8 cellular contexts compared by ENCODE assay signal in the genomic region with DNA sequence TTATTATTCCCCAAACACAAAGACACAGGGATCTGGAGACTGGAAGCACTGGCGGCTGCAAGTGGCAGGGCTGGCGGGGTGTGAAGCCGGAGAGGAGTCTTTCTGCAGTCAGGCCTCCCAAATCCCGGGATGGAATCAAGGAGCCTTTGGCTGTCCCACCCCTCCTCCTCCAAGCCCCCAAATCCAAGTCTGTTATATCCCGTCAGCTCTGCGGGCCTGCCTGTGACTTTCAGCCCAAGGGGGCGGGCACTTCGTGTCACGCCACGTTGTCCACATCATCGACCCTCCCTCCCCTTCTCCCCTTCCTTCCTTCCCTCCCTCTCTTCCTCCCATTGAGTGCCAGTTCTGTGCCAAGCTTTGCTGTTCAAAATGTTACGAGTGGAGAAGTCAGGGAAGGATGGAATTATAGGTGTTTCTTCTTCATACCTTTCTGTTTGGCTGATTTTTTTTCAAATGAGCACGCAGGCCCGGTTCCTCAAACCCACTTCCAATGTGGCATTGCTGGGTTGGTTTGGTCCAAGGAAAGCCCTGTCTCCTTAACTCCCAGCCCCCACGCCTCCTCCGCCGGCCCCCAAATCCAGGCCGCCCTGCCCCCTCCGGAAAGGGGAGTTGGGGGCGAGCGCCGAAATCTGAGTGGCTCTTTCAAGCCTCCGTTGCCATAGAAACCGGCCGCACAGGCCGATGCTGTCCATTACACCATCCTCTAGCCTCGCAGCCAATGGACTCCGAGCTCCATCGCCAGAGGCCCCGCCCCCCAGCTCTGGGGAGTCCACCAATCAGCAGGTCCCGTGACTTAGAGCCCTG. TPM values are rescaled to one million over a fixed set of nuclear protein-coding genes. Genes with fewer than 3 reads are reported as not detected.
DNase-seq lines count a peak whose midpoint lies in the region; ATAC-seq and TF ChIP-seq lines count a peak whose summit lies in the region.

No MANE protein-coding gene starts in this region.

- H3K4me2 ChIP-seq in OCI-LY7 (ENCODE audit: low read length) = peak overlapping the region; percentile 81

- H3K79me2 ChIP-seq in OCI-LY7 (ENCODE audit: insufficient read depth, low read depth, low read length) = no peaks in the 10 kb centered on the region

- H3K9me3 Mint-ChIP-seq in CD4-positive, alpha-beta T cell = no peaks in the 10 kb centered on the region
- H3K9me3 Mint-ChIP-seq in natural killer cell = no peaks in the 10 kb centered on the region

- H3K36me3 Mint-ChIP-seq in CD4-positive, alpha-beta T cell (ENCODE audit: low read depth) = no peaks in the 10 kb centered on the region
- no peaks in the 10 kb centered on the region for H3K36me3 Mint-ChIP-seq in natural killer cell

- H3K9me3 ChIP-seq in CD4-positive, alpha-beta T cell (ENCODE audit: control insufficient read depth, low read length) = no peaks in the 10 kb centered on the region
- no peaks in the 10 kb centered on the region for H3K9me3 ChIP-seq in OCI-LY7 (ENCODE audit: low read length)

- H3K4me3 ChIP-seq in OCI-LY7 (ENCODE audit: low read depth, low read length, poor library complexity, severe bottlenecking) (peak overlapping the region; percentile 66), fibroblast of the aortic adventitia (ENCODE audit: low read depth, low read length) (peak overlapping the region; percentile 58)

- H3K4me1 ChIP-seq in OCI-LY7 (ENCODE audit: insufficient read depth, low read length, poor library complexity, severe bottlenecking) = peaks cover 17% of the 10 kb centered on the region

- H3K27ac Mint-ChIP-seq in CD4-positive, alpha-beta T cell = no peak overlapping the region
- peak overlapping the region; percentile 16 to 90 for H3K27ac Mint-ChIP-seq in natural killer cell

- no peak overlapping the region for H3K27ac ChIP-seq in CD4-positive, alpha-beta T cell (ENCODE audit: low read depth, low read length)
- no peak overlapping the region for H3K27ac ChIP-seq in OCI-LY7 (ENCODE audit: low read depth, low read length, poor library complexity, severe bottlenecking)

- CTCF ChIA-PET in CD4-positive, alpha-beta T cell (lab: Charles Lee) = no interaction called here
- CTCF ChIA-PET in OCI-LY7 (lab: Charles Lee; ENCODE audit: unreplicated experiment) = interaction anchor here (0.6 to 1.9 kb wide), 5 partner anchors 11 to 52 kb away, joined by 3 to 8 read pairs (median 4); partner anchors contain the start of genes DEFB132 and SOX12

- peaks cover 14% of the 10 kb centered on the region for H3K4me1 Mint-ChIP-seq in CD4-positive, alpha-beta T cell (ENCODE audit: low read depth)
- peaks cover 16 to 20% of the 10 kb centered on the region in 2 donors for H3K4me1 Mint-ChIP-seq in natural killer cell

- intact Hi-C loops in CD4-positive, alpha-beta T cell (cut with DNase I, micrococcal nuclease) = no loop called here
- intact Hi-C loops in OCI-LY7 (cut with micrococcal nuclease; ENCODE audit: unreplicated experiment) (loop anchor here (1.0 kb wide), 1 partner anchor 14 kb away; no protein-coding TSS in a partner anchor), natural killer cell (cut with micrococcal nuclease) (loop anchor here (2.0 kb wide), 1 partner anchor 15 kb away; the partner anchor contains the start of gene SOX12)

- no peaks in the 10 kb centered on the region for H3K36me3 ChIP-seq in OCI-LY7 (ENCODE audit: insufficient read depth, low read length)

- peak overlapping the region; percentile 77 for H3K4me3 Mint-ChIP-seq in CD4-positive, alpha-beta T cell
- peak overlapping the region; percentile 87 for H3K4me3 Mint-ChIP-seq in natural killer cell

- peak; percentile 99 for ATAC-seq in CD4-positive, alpha-beta T cell (ENCODE audit: poor library complexity)
- ATAC-seq in GM19463 (IDR thresholded peaks at IDR 0.05; ENCODE audit: unreplicated experiment) (peak; percentile 99), HG03571 (IDR thresholded peaks at IDR 0.05; ENCODE audit: unreplicated experiment) (peak; percentile 97), natural killer cell (peak; percentile 97 to 100 (median 100))

- H4K20me1 ChIP-seq in OCI-LY7 (ENCODE audit: insufficient read depth, low read length) = no peaks in the 10 kb centered on the region

- peak overlapping the region; percentile 98 for H2AFZ ChIP-seq in OCI-LY7 (ENCODE audit: low read length)

- H3K9me2 ChIP-seq in OCI-LY7 (ENCODE audit: insufficient read depth, low read length) = no peaks in the 10 kb centered on the region

- no peaks in the 10 kb centered on the region for H3K27me3 ChIP-seq in CD4-positive, alpha-beta T cell (ENCODE audit: control insufficient read depth, insufficient read depth, low read length)

- POLR2A ChIA-PET in CD4-positive, alpha-beta T cell (lab: Charles Lee) = interaction anchor here (3.3 kb wide), 1 partner anchor 12 kb away, joined by 18 read pairs; the partner anchor contains the start of gene ZCCHC3
- POLR2A ChIA-PET in OCI-LY7 (lab: Charles Lee) = interaction anchor here (0.6 to 1.7 kb wide), 7 partner anchors 9 to 340 kb away, joined by 3 to 12 read pairs (median 4); partner anchors contain the start of gene SOX12

- DNase-seq in CD4-positive, alpha-beta T cell = peak; percentile 49 to 79 (median 58)
- peak; percentile 98 for DNase-seq in OCI-LY7 (ENCODE audit: low spot score)
- DNase-seq in activated effector memory CD4-positive, alpha-beta T cell treated with Interleukin-2 at 50 U/mL for 16 hours = peak; percentile 32
- DNase-seq in fibroblast of the aortic adventitia (ENCODE audit: low read depth) = peak; percentile 99
- DNase-seq in natural killer cell = peak; percentile 75
- peak; percentile 71 for DNase-seq in stimulated activated naive CD4-positive, alpha-beta T cell treated with Interleukin-2 at 50 U/mL for 16 hours (lab: John Stamatoyannopoulos, UW)

- H3K27me3 Mint-ChIP-seq in CD4-positive, alpha-beta T cell = no peaks in the 10 kb centered on the region
- H3K27me3 Mint-ChIP-seq in natural killer cell (ENCODE audit: low read depth in 2 of 2) = peaks cover 0 to 2% of the 10 kb centered on the region in 2 donors

- BruUV-seq in OCI-LY7 (replicated peaks; lab: Mats Ljungman, UMichigan) = no TSS peak

- TF ChIP-seq CTCF in CD4-positive, alpha-beta T cell (IDR thresholded peaks at IDR 0.05) = no peak
- TF ChIP-seq CTCF in OCI-LY7 (conservative IDR thresholded peaks at IDR 0.05; ENCODE audit: low read length) (no peak), fibroblast of the aortic adventitia (IDR thresholded peaks at IDR 0.05; ENCODE audit: insufficient read depth, low read length) (no peak), natural killer cell (IDR thresholded peaks at IDR 0.05) (no peak)

RNA-seq across cellular contexts. Expression of gene ZCCHC3, which starts 12.7 kb away (rescaled TPM):
- 10 to 100 TPM; 19.3 to 19.5 TPM for total RNA-seq in CD4-positive, alpha-beta T cell
- 39.8 and 45.3 TPM in 2 replicates for total RNA-seq in OCI-LY7 (2014; rRNA removed; shearing (Covaris generic))
- total RNA-seq in OCI-LY7 (2022) (34.8 and 35.6 TPM in 2 replicates), fibroblast of the aortic adventitia (ENCODE audit: low replicate concordance) (11.6 and 16.2 TPM in 2 replicates), natural killer cell (10 to 100 TPM; 19.2 to 24.0 (median 20.6) TPM)

RNA-seq across cellular contexts. Expression of gene SOX12, which starts 15.3 kb away (rescaled TPM):
- total RNA-seq in CD4-positive, alpha-beta T cell = 10 to 100 TPM; 11.6 to 11.9 TPM
- total RNA-seq in OCI-LY7 (2014; rRNA removed; shearing (Covaris generic)) = 12.9 and 16.4 TPM in 2 replicates
- 43.8 and 46.6 TPM in 2 replicates for total RNA-seq in OCI-LY7 (2022)
- 7.7 and 15.9 TPM in 2 replicates for total RNA-seq in fibroblast of the aortic adventitia (ENCODE audit: low replicate concordance)
- 1 to 10 TPM; 2.3 to 4.6 (median 2.9) TPM for total RNA-seq in natural killer cell

RNA-seq across cellular contexts. Expression of gene C20orf96, which starts 19.5 kb away (rescaled TPM):
- 1 to 10 TPM; 2.4 to 3.3 TPM for total RNA-seq in CD4-positive, alpha-beta T cell
- total RNA-seq in OCI-LY7 (2014; rRNA removed; shearing (Covaris generic)) = 2.6 and 6.3 TPM in 2 replicates
- 12.6 and 13.1 TPM in 2 replicates for total RNA-seq in OCI-LY7 (2022)
- 0.98 and 2.4 TPM in 2 replicates for total RNA-seq in fibroblast of the aortic adventitia (ENCODE audit: low replicate concordance)
- 1 to 10 TPM; 3.8 to 4.3 (median 4.1) TPM for total RNA-seq in natural killer cell

RNA-seq across cellular contexts. Expression of gene NRSN2, which starts 36.9 kb away (rescaled TPM):
- 1 to 10 TPM in 1 of 2 experiments, under 1 TPM in 1; 0.69 to 1.3 TPM for total RNA-seq in CD4-positive, alpha-beta T cell
- 0.32 and 0.49 TPM in 2 replicates for total RNA-seq in OCI-LY7 (2014; rRNA removed; shearing (Covaris generic))
- total RNA-seq in OCI-LY7 (2022) (0.66 and 0.86 TPM in 2 replicates), fibroblast of the aortic adventitia (ENCODE audit: low replicate concordance) (34.2 and 50.9 TPM in 2 replicates), natural killer cell (1 to 10 TPM; 6.6 to 9.3 (median 8.4) TPM)

RNA-seq across cellular contexts. Expression of gene DEFB132, which starts 52.5 kb away (rescaled TPM):
- total RNA-seq in CD4-positive, alpha-beta T cell = not detected
- total RNA-seq in OCI-LY7 (2014; rRNA removed; shearing (Covaris generic)) = not detected in 2 replicates
- total RNA-seq in OCI-LY7 (2022) (not detected in 2 replicates), fibroblast of the aortic adventitia (ENCODE audit: low replicate concordance) (not detected in 2 replicates), natural killer cell (not detected)

Comparison
In these comparisons a context has a peak if more than half of its experiments do, and no peak if none do; other contexts are left out.
1. DNase-seq: peak in every context shown above with its lines; median percentile 99 in fibroblast of the aortic adventitia; 98 in OCI-LY7; 75 in natural killer cell; 71 in stimulated activated naive CD4-positive, alpha-beta T cell treated with Interleukin-2 at 50 U/mL for 16 hours; 58 in CD4-positive, alpha-beta T cell; 32 in activated effector memory CD4-positive, alpha-beta T cell treated with Interleukin-2 at 50 U/mL for 16 hours.
2. intact Hi-C loops: an anchor here in OCI-LY7 (1.0 kb wide) and natural killer cell (2.0 kb wide); none called in CD4-positive, alpha-beta T cell.